In the genomic region with DNA sequence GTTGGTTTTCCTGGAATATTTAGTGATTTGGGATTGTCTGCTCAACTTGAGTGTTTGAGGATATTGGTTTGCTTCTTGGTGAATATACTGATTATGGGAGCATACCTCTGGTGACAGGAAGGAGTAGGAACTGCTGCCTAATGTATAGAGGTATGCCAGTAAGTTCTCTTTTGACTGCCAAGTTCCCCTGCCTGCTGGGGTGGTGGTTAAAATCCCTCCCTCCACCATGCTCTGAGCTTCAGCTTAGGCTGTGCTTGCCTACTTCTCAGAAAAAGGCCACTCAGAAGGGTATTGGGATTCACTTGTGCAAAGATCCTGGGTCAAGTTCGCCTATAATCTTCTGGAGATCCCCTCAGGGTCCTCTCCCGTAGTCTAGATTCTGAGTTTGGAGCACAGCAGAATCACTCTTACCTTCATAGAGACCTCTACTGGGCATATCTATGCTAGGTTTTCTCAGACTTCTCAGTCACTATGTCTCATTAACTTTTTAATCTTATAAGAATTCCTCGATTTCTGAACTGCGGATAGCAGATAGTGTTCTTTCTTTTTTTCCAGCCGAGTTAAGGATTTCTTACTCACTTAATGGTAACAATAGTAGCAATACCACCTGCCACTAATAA, we compare ENCODE assay signal across 16 cellular contexts. TPM values are rescaled to one million over a fixed set of nuclear protein-coding genes. Genes with fewer than 3 reads are reported as not detected.
DNase-seq lines count a peak whose midpoint lies in the region; ATAC-seq and TF ChIP-seq lines count a peak whose summit lies in the region.
"Had no signal": no experiment of that assay in that cellular context is flagged by ENCODE, and none has a peak within 500 bp of the region (broad histone marks: within the 10 kb centered on the region; RNA-seq: fewer than 3 reads in every experiment).

No MANE protein-coding gene starts in this region.

- no peaks in the 10 kb centered on the region for H3K27me3 Mint-ChIP-seq in dendritic cell treated with granulocyte-macrophage colony-stimulating factor and Interleukin-4, amounts not matched to agents 40 ng/mL and 50 ng/mL, for 4 days
- no peaks in the 10 kb centered on the region for H3K27me3 Mint-ChIP-seq in natural killer cell (ENCODE audit: low read depth in 2 of 2)

- peak; percentile 62 for DNase-seq in CD1c-positive myeloid dendritic cell (ENCODE audit: extremely low spot score)
- DNase-seq in cortex of kidney (lab: John Stamatoyannopoulos, UW): no peak
- DNase-seq in UCSD-AML1 (lab: John Stamatoyannopoulos, UW; ENCODE audit: unreplicated experiment): no peak
- DNase-seq in natural killer cell: no peak
- DNase-seq in superior temporal gyrus (ENCODE audit: extremely low spot score): no peak
- DNase-seq: activated T-cell treated with anti-CD3 and anti-CD28 coated beads, Interleukin-2, amount 50 U/mL, for 4 hours; effector CD8-positive, alpha-beta T cell; heart left ventricle; NCI-H2029; Peyer's patch; right cardiac atrium; upper lobe of left lung; WERI-Rb-1 had no signal

- H3K27ac Mint-ChIP-seq in dendritic cell treated with granulocyte-macrophage colony-stimulating factor and Interleukin-4, amounts not matched to agents 40 ng/mL and 50 ng/mL, for 4 days: peak overlapping the region; percentile 86
- H3K27ac Mint-ChIP-seq in natural killer cell: no peak overlapping the region

- peaks cover 67% of the 10 kb centered on the region for H3K4me1 Mint-ChIP-seq in dendritic cell treated with granulocyte-macrophage colony-stimulating factor and Interleukin-4, amounts not matched to agents 40 ng/mL and 50 ng/mL, for 4 days (ENCODE audit: low read depth)
- H3K4me1 Mint-ChIP-seq in natural killer cell: peaks cover 16 to 22% of the 10 kb centered on the region in 2 donors

- H3K36me3 Mint-ChIP-seq in dendritic cell treated with granulocyte-macrophage colony-stimulating factor and Interleukin-4, amounts not matched to agents 40 ng/mL and 50 ng/mL, for 4 days (ENCODE audit: low read depth): peaks cover 6% of the 10 kb centered on the region
- no peaks in the 10 kb centered on the region for H3K36me3 Mint-ChIP-seq in natural killer cell

- H3K4me3 Mint-ChIP-seq in dendritic cell treated with granulocyte-macrophage colony-stimulating factor and Interleukin-4, amounts not matched to agents 40 ng/mL and 50 ng/mL, for 4 days: peak overlapping the region; percentile 34
- no peak overlapping the region for H3K4me3 Mint-ChIP-seq in natural killer cell
- H3K4me3 Mint-ChIP-seq: activated T-cell treated with anti-CD3 and anti-CD28 coated beads, Interleukin-2, amount 50 U/mL, for 4 hours had no signal

- TF ChIP-seq CTCF in natural killer cell (IDR thresholded peaks at IDR 0.05): no peak

- intact Hi-C loops in dendritic cell treated with granulocyte-macrophage colony-stimulating factor and Interleukin-4, amounts not matched to agents 40 ng/mL and 50 ng/mL, for 4 days (cut with micrococcal nuclease): loop anchor here (5.0 kb wide), 2 partner anchors 44 to 261 kb away; a partner anchor contains a TSS
- intact Hi-C loops in natural killer cell (cut with micrococcal nuclease): no loop called here

- peak; percentile 53 for ATAC-seq in GM18511 (IDR thresholded peaks at IDR 0.05; ENCODE audit: unreplicated experiment)
- peak; percentile 54 for ATAC-seq in HG03442 (IDR thresholded peaks at IDR 0.05; ENCODE audit: unreplicated experiment)
- no peak for ATAC-seq in natural killer cell
- ATAC-seq: activated T-cell treated with anti-CD3 and anti-CD28 coated beads, Interleukin-2, amount 50 U/mL, for 4 hours; right cardiac atrium had no signal

- H3K9me3 Mint-ChIP-seq in dendritic cell treated with granulocyte-macrophage colony-stimulating factor and Interleukin-4, amounts not matched to agents 40 ng/mL and 50 ng/mL, for 4 days: no peaks in the 10 kb centered on the region
- no peaks in the 10 kb centered on the region for H3K9me3 Mint-ChIP-seq in natural killer cell
- H3K9me3 Mint-ChIP-seq: activated T-cell treated with anti-CD3 and anti-CD28 coated beads, Interleukin-2, amount 50 U/mL, for 4 hours had no signal

RNA-seq across cellular contexts. Expression of a gene that starts 44.7 kb away (rescaled TPM):
- 10 to 100 TPM; 28.3 to 32.7 (median 29.5) TPM for total RNA-seq in natural killer cell

RNA-seq across cellular contexts. Expression of a gene that starts 46.6 kb away (rescaled TPM):
- total RNA-seq in natural killer cell: 10 to 100 TPM; 15.1 to 23.6 (median 22.6) TPM

Comparison
In these comparisons a context has a peak if more than half of its experiments do, and no peak if none do; other contexts are left out.
1. ATAC-seq: peak in GM18511 (single experiment) and HG03442 (single experiment); none in natural killer cell (0 of 3).